ENCODE assay signal across 3 cellular contexts in the genomic region with DNA sequence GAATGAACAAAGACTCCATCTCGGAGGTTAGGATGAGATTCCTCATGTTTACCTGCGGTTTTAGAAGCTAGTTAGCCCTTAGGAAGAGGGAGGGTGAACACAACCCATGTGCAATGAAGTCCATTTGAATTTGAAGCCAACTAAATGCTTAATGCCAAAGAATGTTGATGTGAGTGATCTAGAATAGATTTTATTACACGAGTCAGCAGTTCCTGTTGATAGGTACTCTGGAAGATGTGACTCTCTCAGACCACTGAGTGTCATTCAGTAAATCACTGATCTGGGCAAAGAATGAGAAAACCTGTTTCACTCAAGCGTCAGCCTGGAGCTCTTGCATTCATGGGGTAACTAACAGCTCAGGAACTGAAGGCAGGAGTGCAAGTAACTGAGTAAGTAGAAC.
TF ChIP-seq lines count a peak whose summit lies in the region.

No MANE protein-coding gene starts in this region.

TF ChIP-seq in A549, 52 proteins besides CTCF, POLR2A, EP300 and RAD21:
- TF ChIP-seq, protein P1, sequence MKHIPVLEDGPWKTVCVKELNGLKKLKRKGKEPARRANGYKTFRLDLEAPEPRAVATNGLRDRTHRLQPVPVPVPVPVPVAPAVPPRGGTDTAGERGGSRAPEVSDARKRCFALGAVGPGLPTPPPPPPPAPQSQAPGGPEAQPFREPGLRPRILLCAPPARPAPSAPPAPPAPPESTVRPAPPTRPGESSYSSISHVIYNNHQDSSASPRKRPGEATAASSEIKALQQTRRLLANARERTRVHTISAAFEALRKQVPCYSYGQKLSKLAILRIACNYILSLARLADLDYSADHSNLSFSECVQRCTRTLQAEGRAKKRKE (CRISPR knock-in tag; IDR thresholded peaks at IDR 0.05; ENCODE audit: low read depth): no peak
- TF ChIP-seq TP53 (CRISPR knock-in tag; IDR thresholded peaks at IDR 0.05): no peak
- no peak for TF ChIP-seq JUN (IDR thresholded peaks at IDR 0.05)
- no peak for TF ChIP-seq FOSB (CRISPR knock-in tag; IDR thresholded peaks at IDR 0.05)
- peak; percentile 42 for TF ChIP-seq MAFK (IDR thresholded peaks at IDR 0.05; ENCODE audit: partially characterized antibody)
- TF ChIP-seq HDAC2 (IDR thresholded peaks at IDR 0.05): no peak
- TF ChIP-seq ZSCAN20 (CRISPR knock-in tag; IDR thresholded peaks at IDR 0.05): no peak
- TF ChIP-seq NFE2L2 (conservative IDR thresholded peaks at IDR 0.05; ENCODE audit: low read length): no peak

TF ChIP-seq in IMR-90, 13 proteins besides CTCF, POLR2A, EP300 and RAD21:
- TF ChIP-seq RCOR1 (IDR thresholded peaks at IDR 0.05; ENCODE audit: insufficient replicate concordance, low read length) (no peak), MAFK (IDR thresholded peaks at IDR 0.05; ENCODE audit: low read depth, low read length) (peak; percentile 70)

TF ChIP-seq in H1, 55 proteins besides CTCF, POLR2A, EP300 and RAD21:
- TF ChIP-seq SP4 (IDR thresholded peaks at IDR 0.05; ENCODE audit: low read length): no peak
- TF ChIP-seq MAFK (IDR thresholded peaks at IDR 0.05; ENCODE audit: low read depth, low read length): peak; percentile 33; the same call in 1 of the 2 replicates
- TF ChIP-seq JUND (IDR thresholded peaks at IDR 0.05; ENCODE audit: low read length): no peak
- TF ChIP-seq, protein P2, sequence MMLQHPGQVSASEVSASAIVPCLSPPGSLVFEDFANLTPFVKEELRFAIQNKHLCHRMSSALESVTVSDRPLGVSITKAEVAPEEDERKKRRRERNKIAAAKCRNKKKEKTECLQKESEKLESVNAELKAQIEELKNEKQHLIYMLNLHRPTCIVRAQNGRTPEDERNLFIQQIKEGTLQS (IDR thresholded peaks at IDR 0.05; ENCODE audit: insufficient read depth, low read depth, low read length): no peak
